29 cellular contexts compared by ENCODE assay signal in genomic region chr12:29773076-29773475, GRCh38. TPM values are rescaled to one million over a fixed set of nuclear protein-coding genes. Genes with fewer than 3 reads are reported as not detected.
DNase-seq lines count a peak whose midpoint lies in the region; ATAC-seq, FAIRE-seq and TF ChIP-seq lines count a peak whose summit lies in the region.
"Had no signal": no experiment of that assay in that cellular context is flagged by ENCODE, and none has a peak within 500 bp of the region (broad histone marks: within the 10 kb centered on the region; RNA-seq: fewer than 3 reads in every experiment).

No MANE protein-coding gene starts in this region.

- no peaks in the 10 kb centered on the region for H3K9me1 ChIP-seq in endothelial cell of umbilical vein (replicated peaks; ENCODE audit: control insufficient read depth, extremely low read depth, insufficient read depth, low read length)

- no peak for ATAC-seq in GM19324 (IDR thresholded peaks at IDR 0.05; ENCODE audit: low FRiP score, unreplicated experiment)
- ATAC-seq: A549 had no signal

- H4K20me1 ChIP-seq in mammary epithelial cell (ENCODE audit: insufficient read depth, low read length) (no peaks in the 10 kb centered on the region), endothelial cell of umbilical vein (replicated peaks; ENCODE audit: control insufficient read depth, extremely low read depth, insufficient read depth, low read length) (no peaks in the 10 kb centered on the region)
- H4K20me1 ChIP-seq: BLaER1 had no signal

- DNase-seq in mammary epithelial cell = no peak
- DNase-seq in MCF 10A (ENCODE audit: unreplicated experiment) = no peak
- peak; percentile 47 for DNase-seq in endothelial cell of umbilical vein (ENCODE audit: low read depth, low spot score)
- DNase-seq in fibroblast of the aortic adventitia (ENCODE audit: low read depth) = peak; percentile 42
- DNase-seq in NCI-H2029 (lab: John Stamatoyannopoulos, UW) = no peak
- DNase-seq in anterior cingulate cortex (lab: John Stamatoyannopoulos, UW) = no peak
- DNase-seq: ACHN; BE2C; C1 segment of cervical spinal cord; CD4-positive, alpha-beta memory T cell; CD4-positive, CD25-positive, alpha-beta regulatory T cell; CD8-positive, alpha-beta memory T cell; COR-L47; DMS 273 treated with DMSO at 0.1 percent for 48 hours; DMS153; DMS53; DMS79; DND-41; EL; GF-D8 had no signal

- dilution Hi-C loops in mammary epithelial cell (cut with HindIII; ENCODE audit: low sequenced_read_pairs) (no loop called here), endothelial cell of umbilical vein (cut with MboI; ENCODE audit: extremely low pct_ligation_motif_present, low sequenced_read_pairs) (no loop called here)

- H3K27me3 Mint-ChIP-seq in MCF 10A (ENCODE audit: insufficient read depth, unreplicated experiment) = no peaks in the 10 kb centered on the region

- no peaks in the 10 kb centered on the region for H3K9me3 Mint-ChIP-seq in MCF 10A (ENCODE audit: unreplicated experiment)

- H3K4me2 ChIP-seq in mammary epithelial cell (ENCODE audit: insufficient read depth, low read depth, low read length) = no peak overlapping the region
- no peak overlapping the region for H3K4me2 ChIP-seq in endothelial cell of umbilical vein (ENCODE audit: insufficient read depth, low read length)
- H3K4me2 ChIP-seq: A549, BLaER1 had no signal

- H3K79me2 ChIP-seq in mammary epithelial cell (ENCODE audit: insufficient read depth, low read length) (peaks cover 88% of the 10 kb centered on the region), ACC112 (ENCODE audit: control insufficient read depth, insufficient read depth, low read length, unreplicated experiment) (peaks cover 98% of the 10 kb centered on the region), endothelial cell of umbilical vein (ENCODE audit: control insufficient read depth, insufficient read depth, low read length) (no peaks in the 10 kb centered on the region)

- POLR2A ChIA-PET in MCF 10A (lab: Yijun Ruan, JAX) = interaction anchor here (0.5 to 2.4 kb wide), 4 partner anchors 9 to 29 kb away, joined by 3 to 7 read pairs (median 4); no protein-coding TSS in a partner anchor
- POLR2A ChIA-PET in endothelial cell of umbilical vein (lab: Charles Lee) = no interaction called here

- intact Hi-C loops in mammary epithelial cell (cut with micrococcal nuclease) (no loop called here), MCF 10A (cut with micrococcal nuclease) (no loop called here), endothelial cell of umbilical vein (cut with micrococcal nuclease) (no loop called here)

- no peak for FAIRE-seq in endothelial cell of umbilical vein (lab: Jason Lieb, UNC)
- FAIRE-seq: A549, GM12891, GM19239 had no signal

- H3K27ac Mint-ChIP-seq in MCF 10A (ENCODE audit: low read depth, unreplicated experiment) = no peak overlapping the region
- H3K27ac Mint-ChIP-seq: CD14-positive monocyte; CD4-positive, alpha-beta memory T cell; CD4-positive, CD25-positive, alpha-beta regulatory T cell had no signal

- TF ChIP-seq POLR2A in endothelial cell of umbilical vein (IDR thresholded peaks at IDR 0.05; ENCODE audit: low read depth, low read length) = no peak

- 50% methylated on average over 2 of the region's 2 CpGs for WGBS in mammary epithelial cell (ENCODE audit: low coverage, missing lambda C conversion rate)

- CTCF ChIA-PET in mammary epithelial cell (lab: Charles Lee; ENCODE audit: low non-redundant PET) (no interaction called here), MCF 10A (lab: Yijun Ruan, JAX) (interaction anchor here (0.7 to 1.0 kb wide), 2 partner anchors 10 to 244 kb away, joined by 3 to 4 read pairs; no protein-coding TSS in a partner anchor), endothelial cell of umbilical vein (lab: Charles Lee) (interaction anchor here (1.5 kb wide), 1 partner anchor 220 kb away, joined by 4 read pairs; no protein-coding TSS in a partner anchor)

- no peak overlapping the region for H3K4me3 Mint-ChIP-seq in MCF 10A (ENCODE audit: unreplicated experiment)
- H3K4me3 Mint-ChIP-seq: CD14-positive monocyte; CD4-positive, alpha-beta memory T cell; CD4-positive, CD25-positive, alpha-beta regulatory T cell; CD8-positive, alpha-beta memory T cell had no signal

- H3K9ac ChIP-seq in mammary epithelial cell (ENCODE audit: insufficient read depth, low read length) = no peak overlapping the region
- H3K9ac ChIP-seq in endothelial cell of umbilical vein (replicated peaks; ENCODE audit: extremely low read depth, insufficient read depth, low read length) = no peak overlapping the region
- H3K9ac ChIP-seq: BLaER1 had no signal

- peaks cover 43% of the 10 kb centered on the region for H3K36me3 Mint-ChIP-seq in MCF 10A (ENCODE audit: insufficient read depth, unreplicated experiment)
- H3K36me3 Mint-ChIP-seq: CD4-positive, alpha-beta memory T cell; CD4-positive, CD25-positive, alpha-beta regulatory T cell; CD8-positive, alpha-beta memory T cell had no signal

- H3K36me3 ChIP-seq in mammary epithelial cell (ENCODE audit: insufficient read depth, low read length) (no peaks in the 10 kb centered on the region), ACC112 (ENCODE audit: insufficient read depth, low read length) (peaks cover 26% of the 10 kb centered on the region), endothelial cell of umbilical vein (ENCODE audit: control insufficient read depth in 2 of 2, extremely low read depth in 1 of 2, insufficient read depth in 2 of 2, low read length in 2 of 2) (no peaks in the 10 kb centered on the region)
- H3K36me3 ChIP-seq: BE2C, BLaER1 had no signal

- BruUV-seq in mammary epithelial cell (replicated peaks; lab: Mats Ljungman, UMichigan) (no TSS peak), MCF 10A (replicated peaks; lab: Mats Ljungman, UMichigan) (no TSS peak), endothelial cell of umbilical vein (replicated peaks; lab: Mats Ljungman, UMichigan) (no TSS peak)

- H3K9me3 ChIP-seq in mammary epithelial cell (replicated peaks; ENCODE audit: insufficient read depth, low read length) (peaks cover 10% of the 10 kb centered on the region), endothelial cell of umbilical vein (replicated peaks; ENCODE audit: control insufficient read depth, insufficient read depth, low read length) (no peaks in the 10 kb centered on the region)
- H3K9me3 ChIP-seq: A549, BE2C had no signal

- peaks cover 64% of the 10 kb centered on the region for H3K4me1 Mint-ChIP-seq in MCF 10A (ENCODE audit: insufficient read depth, unreplicated experiment)
- H3K4me1 Mint-ChIP-seq: CD4-positive, alpha-beta memory T cell; CD4-positive, CD25-positive, alpha-beta regulatory T cell; CD8-positive, alpha-beta memory T cell had no signal

- in situ Hi-C loops in mammary epithelial cell (cut with MboI; ENCODE audit: low sequenced_read_pairs in 2 of 2) = no loop called here

- TF ChIP-seq CTCF in mammary epithelial cell (conservative IDR thresholded peaks at IDR 0.05 in 1 of 2, IDR thresholded peaks at IDR 0.05 in 1 of 2; ENCODE audit: extremely low read depth in 1 of 2, insufficient read depth in 1 of 2, low read depth in 1 of 2, low read length in 2 of 2) (no peak), MCF 10A (IDR thresholded peaks at IDR 0.05; ENCODE audit: unreplicated experiment) (no peak), endothelial cell of umbilical vein (IDR thresholded peaks at IDR 0.05; ENCODE audit: extremely low read depth in 1 of 2, insufficient read depth in 1 of 2, low read depth in 1 of 2, low read length in 2 of 2) (no peak), fibroblast of the aortic adventitia (IDR thresholded peaks at IDR 0.05; ENCODE audit: insufficient read depth, low read length) (no peak)

- peak overlapping the region; percentile 10 for H2AFZ ChIP-seq in mammary epithelial cell (ENCODE audit: low read depth, low read length)
- H2AFZ ChIP-seq in ACC112 (ENCODE audit: low read length, unreplicated experiment) = no peak overlapping the region
- no peak overlapping the region for H2AFZ ChIP-seq in endothelial cell of umbilical vein (ENCODE audit: low read depth, low read length)

- H3K4me1 ChIP-seq in mammary epithelial cell (ENCODE audit: insufficient read depth, low read length) = peaks cover 42% of the 10 kb centered on the region
- peaks cover 54% of the 10 kb centered on the region for H3K4me1 ChIP-seq in ACC112 (ENCODE audit: control insufficient read depth, insufficient read depth, low read length, unreplicated experiment)
- H3K4me1 ChIP-seq in endothelial cell of umbilical vein (ENCODE audit: control insufficient read depth, extremely low read depth, insufficient read depth, low read length) = no peaks in the 10 kb centered on the region
- H3K4me1 ChIP-seq: A549, BE2C had no signal

- H3K4me3 ChIP-seq in mammary epithelial cell (replicated peaks in 1 of 3; ENCODE audit: insufficient read depth in 1 of 3, low read depth in 2 of 3, low read length in 3 of 3) (no peak overlapping the region), ACC112 (ENCODE audit: low read depth, low read length) (no peak overlapping the region), endothelial cell of umbilical vein (replicated peaks in 1 of 3; ENCODE audit: insufficient read depth in 1 of 3, low read depth in 1 of 3, low read length in 3 of 3) (no peak overlapping the region), fibroblast of the aortic adventitia (ENCODE audit: low read depth, low read length) (no peak overlapping the region)
- H3K4me3 ChIP-seq: A549, BLaER1 had no signal

- H3K27me3 ChIP-seq in mammary epithelial cell (ENCODE audit: insufficient read depth, low read length) (no peaks in the 10 kb centered on the region), ACC112 (ENCODE audit: insufficient read depth, low read length) (no peaks in the 10 kb centered on the region), endothelial cell of umbilical vein (ENCODE audit: control insufficient read depth in 2 of 2, insufficient read depth in 2 of 2, low read length in 2 of 2) (no peaks in the 10 kb centered on the region)
- H3K27me3 ChIP-seq: BE2C, BLaER1 had no signal

- H3K27ac ChIP-seq in mammary epithelial cell (ENCODE audit: insufficient read depth, low read depth, low read length) (no peak overlapping the region), ACC112 (ENCODE audit: low read depth, low read length) (0 out of 2 replicates have a peak overlapping the region, but pooled peaks have one; percentile 23), endothelial cell of umbilical vein (ENCODE audit: insufficient read depth, low read depth, low read length) (no peak overlapping the region)
- H3K27ac ChIP-seq: 22Rv1, A549, BLaER1 had no signal

RNA-seq across cellular contexts. Expression of gene TMTC1, which starts 10.7 kb away (rescaled TPM):
- total RNA-seq in mammary epithelial cell = 100 to 1,000 TPM in 1 of 2 donors, 10 to 100 TPM in 1; 46.1 to 106 TPM
- polyA plus RNA-seq in mammary epithelial cell = 29.4 TPM
- 46.9 TPM for polyA minus RNA-seq in mammary epithelial cell
- 100 and 109 TPM in 2 replicates for total RNA-seq in MCF 10A (2022)
- 5.1 and 5.4 TPM in 2 replicates for total RNA-seq in endothelial cell of umbilical vein
- polyA plus RNA-seq in endothelial cell of umbilical vein = 5.8 and 5.9 TPM in 2 replicates
- 2.9 and 3.5 TPM in 2 replicates for polyA plus RNA-seq in endothelial cell of umbilical vein (2011; cell fraction: cytosol; rRNA removed)
- polyA plus RNA-seq in endothelial cell of umbilical vein (2011; cell fraction: nucleus; rRNA removed) = 4.2 and 5.3 TPM in 2 replicates
- 1.00 and 1.4 TPM in 2 replicates for polyA plus RNA-seq in endothelial cell of umbilical vein (2012)
- 27.9 and 30.5 TPM in 2 replicates for polyA minus RNA-seq in endothelial cell of umbilical vein
- 44.2 TPM for polyA minus RNA-seq in endothelial cell of umbilical vein (2011; cell fraction: cytosol; rRNA and poly(A)+ RNA removed)
- polyA minus RNA-seq in endothelial cell of umbilical vein (2011; cell fraction: nucleus; rRNA and poly(A)+ RNA removed) = 18.5 and 19.9 TPM in 2 replicates
- total RNA-seq in fibroblast of the aortic adventitia (ENCODE audit: low replicate concordance) = 12.8 and 54.9 TPM in 2 replicates
- total RNA-seq: CD4-positive, alpha-beta memory T cell; CD4-positive, CD25-positive, alpha-beta regulatory T cell; CD8-positive, alpha-beta memory T cell; G401 had no signal
- polyA plus RNA-seq: CD4-positive, alpha-beta memory T cell; CD4-positive, CD25-positive, alpha-beta regulatory T cell; CD8-positive, alpha-beta memory T cell had no signal

Comparison
In these comparisons a context has a peak if more than half of its experiments do, and no peak if none do; other contexts are left out.
1. DNase-seq: peak in endothelial cell of umbilical vein (single experiment) and fibroblast of the aortic adventitia (single experiment); none in mammary epithelial cell (single experiment), MCF 10A (single experiment), NCI-H2029 (single experiment) and anterior cingulate cortex (0 of 58).